8 cellular contexts compared by ENCODE assay signal in genomic region chr6:144585217-144585814, GRCh38.
A peak's percentile ranks its signal among the peaks of the same experiment; 100 is the strongest.
DNase-seq lines count a peak whose midpoint lies in the region; ATAC-seq and TF ChIP-seq lines count a peak whose summit lies in the region.

No MANE protein-coding gene starts in this region.

- no peaks in the 10 kb centered on the region for H3F3A ChIP-seq in neural cell (ENCODE audit: insufficient read depth, low read length, poor library complexity, severe bottlenecking)

- peak; percentile 18 for DNase-seq in D341Med (ENCODE audit: low spot score)
- DNase-seq in OCI-M2 (lab: John Stamatoyannopoulos, UW; ENCODE audit: unreplicated experiment), result peak; percentile 45
- DNase-seq in GF-D8 (lab: John Stamatoyannopoulos, UW), result no peak
- no peak for DNase-seq in activated CD4-positive, CD25-positive, alpha-beta regulatory T cell treated with anti-CD3 and anti-CD28 coated beads, Interleukin-2, amount 50 U/mL, for 72 hours

- no peak overlapping the region for H2AFZ ChIP-seq in neural cell (ENCODE audit: low read depth, low read length)

- peak; percentile 86 for TF ChIP-seq CTCF in neural cell (IDR thresholded peaks at IDR 0.05; ENCODE audit: poor library complexity, severe bottlenecking)

- H3K4me3 ChIP-seq in HUES64 (ENCODE audit: low read length) (peak overlapping the region; percentile 36), endocrine pancreas (ENCODE audit: control insufficient read depth, insufficient read depth, low read length) (peak overlapping the region; percentile 28), neural cell (ENCODE audit: low read length) (peak overlapping the region; percentile 60)

- no peak for TF ChIP-seq EP300 in neural cell (conservative IDR thresholded peaks at IDR 0.05; ENCODE audit: poor library complexity, severe bottlenecking)

- H3K4me2 ChIP-seq in neural cell (ENCODE audit: low read length), result peak overlapping the region; percentile 14

- H3K9me2 ChIP-seq in neural cell (ENCODE audit: insufficient read depth, low read length), result no peaks in the 10 kb centered on the region

- no peaks in the 10 kb centered on the region for H3K9me3 ChIP-seq in HUES64 (ENCODE audit: insufficient read depth, low read depth, low read length)
- H3K9me3 ChIP-seq in endocrine pancreas (ENCODE audit: control insufficient read depth, low read length), result no peaks in the 10 kb centered on the region
- H3K9me3 ChIP-seq in neural cell (ENCODE audit: low read length), result no peaks in the 10 kb centered on the region

- H3K27ac ChIP-seq in HUES64 (ENCODE audit: low read depth, low read length) (0 out of 2 replicates have a peak overlapping the region, but pooled peaks have one; percentile 38), neural cell (ENCODE audit: low read length) (no peak overlapping the region)

- H3K27me3 ChIP-seq in HUES64 (ENCODE audit: insufficient read depth, low read length) (no peaks in the 10 kb centered on the region), endocrine pancreas (ENCODE audit: control insufficient read depth, insufficient read depth, low read length) (no peaks in the 10 kb centered on the region), neural cell (ENCODE audit: insufficient read depth, low read depth, low read length) (no peaks in the 10 kb centered on the region)

- H3K79me2 ChIP-seq in neural cell (replicated peaks; ENCODE audit: insufficient read depth, low read length), result peaks cover 37% of the 10 kb centered on the region

- TF ChIP-seq RAD21 in neural cell (conservative IDR thresholded peaks at IDR 0.05), result peak; percentile 95

- WGBS in HUES64, result 0% methylated on average over 2 of the region's 3 CpGs

- no peak overlapping the region for H3K9ac ChIP-seq in HUES64 (ENCODE audit: low read depth, low read length)
- no peak overlapping the region for H3K9ac ChIP-seq in endocrine pancreas (ENCODE audit: control insufficient read depth, insufficient read depth, low read length)
- peak overlapping the region; percentile 32 for H3K9ac ChIP-seq in neural cell (ENCODE audit: low read length)

- no peaks in the 10 kb centered on the region for H4K20me1 ChIP-seq in neural cell (ENCODE audit: insufficient read depth)

- H3K36me3 ChIP-seq in HUES64 (ENCODE audit: insufficient read depth, low read length) (no peaks in the 10 kb centered on the region; the same call in 1 of the 2 replicates), endocrine pancreas (ENCODE audit: control insufficient read depth, insufficient read depth, low read length) (no peaks in the 10 kb centered on the region), neural cell (ENCODE audit: insufficient read depth, low read length) (no peaks in the 10 kb centered on the region)

- H3K4me1 ChIP-seq in HUES64 (ENCODE audit: insufficient read depth, low read length), result peaks cover 44% of the 10 kb centered on the region
- H3K4me1 ChIP-seq in endocrine pancreas (ENCODE audit: control insufficient read depth, insufficient read depth, low read length), result peaks cover 27% of the 10 kb centered on the region

- no peak for ATAC-seq in GM21381 (IDR thresholded peaks at IDR 0.05; ENCODE audit: unreplicated experiment)

TF ChIP-seq in neural cell, 6 proteins besides CTCF, POLR2A, EP300 and RAD21:
- TF ChIP-seq SMC3 (conservative IDR thresholded peaks at IDR 0.05; ENCODE audit: poor library complexity) (peak; percentile 95), POLR2AphosphoS5 (IDR thresholded peaks at IDR 0.05) (no peak), TAF1 (IDR thresholded peaks at IDR 0.05; ENCODE audit: low read depth) (no peak), EZH2 (IDR thresholded peaks at IDR 0.05; ENCODE audit: borderline replicate concordance, insufficient read depth, low read length, poor library complexity, severe bottlenecking) (no peak)

Comparison
In these comparisons a context has a peak if more than half of its experiments do, and no peak if none do; other contexts are left out.
1. DNase-seq: peak in D341Med (single experiment) and OCI-M2 (single experiment); none in GF-D8 (single experiment) and activated CD4-positive, CD25-positive, alpha-beta regulatory T cell treated with anti-CD3 and anti-CD28 coated beads, Interleukin-2, amount 50 U/mL, for 72 hours (single experiment).
2. Peak in every context shown above with its lines, with median percentiles within 50 percentile points of each other: H3K4me3 ChIP-seq.